Comparison of ENCODE assay signal across 16 cellular contexts in the genomic region with DNA sequence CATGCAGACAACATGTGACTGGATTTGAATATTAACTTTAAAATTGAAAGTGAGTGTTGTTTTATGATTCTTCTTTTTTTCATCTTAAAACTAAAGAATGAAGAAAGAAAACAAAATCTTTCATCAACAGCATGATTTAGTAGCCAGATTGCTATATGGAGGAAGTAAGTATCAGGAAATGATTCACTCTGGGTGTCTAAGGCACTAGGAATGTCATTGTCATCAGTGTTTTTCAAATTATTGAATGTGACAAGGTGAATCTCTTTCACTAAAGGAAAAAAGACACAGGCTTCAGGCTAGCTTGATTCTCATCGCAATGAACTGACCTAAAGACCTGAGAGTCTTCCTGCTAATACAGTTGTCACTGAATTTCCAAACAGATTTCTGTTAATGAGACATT.
DNase-seq lines count a peak whose midpoint lies in the region; TF ChIP-seq lines count a peak whose summit lies in the region.
"Had no signal": no experiment of that assay in that cellular context is flagged by ENCODE, and none has a peak within 500 bp of the region (broad histone marks: within the 10 kb centered on the region; RNA-seq: fewer than 3 reads in every experiment).

No MANE protein-coding gene starts in this region.

- no peaks in the 10 kb centered on the region for H3K36me3 Mint-ChIP-seq in Calu3 (ENCODE audit: insufficient read depth, unreplicated experiment)

- H3K4me1 ChIP-seq in mammary epithelial cell (ENCODE audit: insufficient read depth, low read length), result peaks cover 8% of the 10 kb centered on the region
- H3K4me1 ChIP-seq: adrenal gland, Caco-2 had no signal

- intact Hi-C loops in Calu3 (cut with micrococcal nuclease; ENCODE audit: unreplicated experiment), result loop anchor here (10.0 kb wide), 1 partner anchor 63 kb away; no protein-coding TSS in a partner anchor
- intact Hi-C loops in mammary epithelial cell (cut with micrococcal nuclease), result no loop called here

- peaks cover 3% of the 10 kb centered on the region for H3K9me3 Mint-ChIP-seq in Calu3 (ENCODE audit: low read depth, unreplicated experiment)
- H3K9me3 Mint-ChIP-seq: T-helper 1 cell treated with Interleukin-12 subunit alpha and Interleukin-12 subunit beta and Interleukin-4 antibody, amounts not matched to agents 30 μg/mL and 1 μg/mL, for 36 hours had no signal

- no peaks in the 10 kb centered on the region for H4K20me1 ChIP-seq in mammary epithelial cell (ENCODE audit: insufficient read depth, low read length)

- CTCF ChIA-PET in Calu3 (lab: Charles Lee), result no interaction called here
- CTCF ChIA-PET in mammary epithelial cell (lab: Charles Lee; ENCODE audit: low non-redundant PET), result no interaction called here

- in situ Hi-C loops in mammary epithelial cell (cut with MboI; ENCODE audit: low sequenced_read_pairs in 2 of 2), result no loop called here

- H3K27me3 ChIP-seq in mammary epithelial cell (ENCODE audit: insufficient read depth, low read length), result no peaks in the 10 kb centered on the region
- H3K27me3 ChIP-seq: adrenal gland had no signal

- dilution Hi-C loops in mammary epithelial cell (cut with HindIII; ENCODE audit: low sequenced_read_pairs), result no loop called here

- no peak for TF ChIP-seq CTCF in Calu3 (IDR thresholded peaks at IDR 0.05; ENCODE audit: unreplicated experiment)
- no peak for TF ChIP-seq CTCF in mammary epithelial cell (conservative IDR thresholded peaks at IDR 0.05 in 1 of 2, IDR thresholded peaks at IDR 0.05 in 1 of 2; ENCODE audit: extremely low read depth in 1 of 2, insufficient read depth in 1 of 2, low read depth in 1 of 2, low read length in 2 of 2)

- WGBS in mammary epithelial cell (ENCODE audit: low coverage, missing lambda C conversion rate), result 87% methylated on average over 1 of the region's 1 CpG

- H3K4me2 ChIP-seq in mammary epithelial cell (ENCODE audit: insufficient read depth, low read depth, low read length), result peak overlapping the region; percentile 5

- no peak overlapping the region for H3K4me3 ChIP-seq in mammary epithelial cell (replicated peaks in 1 of 3; ENCODE audit: insufficient read depth in 1 of 3, low read depth in 2 of 3, low read length in 3 of 3)
- H3K4me3 ChIP-seq: adrenal gland had no signal

- H3K79me2 ChIP-seq in mammary epithelial cell (ENCODE audit: insufficient read depth, low read length), result no peaks in the 10 kb centered on the region

- H2AFZ ChIP-seq in mammary epithelial cell (ENCODE audit: low read depth, low read length), result no peak overlapping the region

- peak overlapping the region; percentile 50 for H3K27ac Mint-ChIP-seq in Calu3 (ENCODE audit: unreplicated experiment)
- H3K27ac Mint-ChIP-seq: activated B cell treated with CpG ODN at 0.5 μM for 24 hours; T-helper 1 cell treated with Interleukin-12 subunit alpha and Interleukin-12 subunit beta and Interleukin-4 antibody, amounts not matched to agents 30 μg/mL and 1 μg/mL, for 36 hours had no signal

- peaks cover 21% of the 10 kb centered on the region for H3K4me1 Mint-ChIP-seq in Calu3 (ENCODE audit: low read depth, unreplicated experiment)
- H3K4me1 Mint-ChIP-seq: activated B cell treated with CpG ODN at 0.5 μM for 24 hours had no signal

- peak overlapping the region; percentile 25 for H3K27ac ChIP-seq in mammary epithelial cell (ENCODE audit: insufficient read depth, low read depth, low read length)
- H3K27ac ChIP-seq: adrenal gland had no signal

- H3K27me3 Mint-ChIP-seq in Calu3 (ENCODE audit: unreplicated experiment), result no peaks in the 10 kb centered on the region
- H3K27me3 Mint-ChIP-seq: activated B cell treated with CpG ODN at 0.5 μM for 24 hours had no signal

- DNase-seq in Calu3, result no peak
- peak; percentile 53 for DNase-seq in M059J (ENCODE audit: low read depth)
- DNase-seq in mammary epithelial cell, result no peak
- DNase-seq in lung microvascular endothelial cell (ENCODE audit: low read depth in 2 of 2), result peak; percentile 65 to 67
- DNase-seq in activated CD4-positive, alpha-beta T cell treated with anti-CD3 and anti-CD28 coated beads for 1 hour, result no peak
- DNase-seq in globus pallidus (ENCODE audit: low spot score), result no peak
- no peak for DNase-seq in hypothalamus (lab: John Stamatoyannopoulos, UW)
- DNase-seq in iPS-NIHi11 (ENCODE audit: low spot score), result no peak
- DNase-seq: activated B cell treated with CpG ODN at 0.5 μM for 24 hours, adrenal gland, Caco-2, head of caudate nucleus, NCI-H1092, NCI-H774, right cardiac atrium had no signal

- no peaks in the 10 kb centered on the region for H3K36me3 ChIP-seq in mammary epithelial cell (ENCODE audit: insufficient read depth, low read length)
- H3K36me3 ChIP-seq: adrenal gland had no signal

- no peak overlapping the region for H3K4me3 Mint-ChIP-seq in Calu3 (ENCODE audit: low read depth, unreplicated experiment)
- H3K4me3 Mint-ChIP-seq: activated B cell treated with CpG ODN at 0.5 μM for 24 hours; T-helper 1 cell treated with Interleukin-12 subunit alpha and Interleukin-12 subunit beta and Interleukin-4 antibody, amounts not matched to agents 30 μg/mL and 1 μg/mL, for 36 hours had no signal

- H3K9ac ChIP-seq in mammary epithelial cell (ENCODE audit: insufficient read depth, low read length), result no peak overlapping the region

- BruUV-seq in Calu3 (replicated peaks; lab: Mats Ljungman, UMichigan) (no TSS peak), mammary epithelial cell (replicated peaks; lab: Mats Ljungman, UMichigan) (no TSS peak)

- H3K9me3 ChIP-seq in mammary epithelial cell (replicated peaks; ENCODE audit: insufficient read depth, low read length), result no peaks in the 10 kb centered on the region
- H3K9me3 ChIP-seq: adrenal gland, Caco-2 had no signal

Comparison
In these comparisons a context has a peak if more than half of its experiments do, and no peak if none do; other contexts are left out.
1. DNase-seq: peak in M059J (single experiment) and lung microvascular endothelial cell (2 of 2); none in Calu3 (single experiment), mammary epithelial cell (single experiment), activated CD4-positive, alpha-beta T cell treated with anti-CD3 and anti-CD28 coated beads for 1 hour (single experiment), globus pallidus (single experiment), hypothalamus (0 of 51) and iPS-NIHi11 (single experiment).